In genomic region chr9:82957526-82958379, GRCh38 we compare ENCODE assay signal across 17 cellular contexts.
DNase-seq lines count a peak whose midpoint lies in the region; ATAC-seq and TF ChIP-seq lines count a peak whose summit lies in the region.
"Had no signal": no experiment of that assay in that cellular context is flagged by ENCODE, and none has a peak within 500 bp of the region (broad histone marks: within the 10 kb centered on the region; RNA-seq: fewer than 3 reads in every experiment).

No MANE protein-coding gene starts in this region.

- H3F3A ChIP-seq in GM23338 (replicated peaks; ENCODE audit: low read depth) (no peaks in the 10 kb centered on the region), neural progenitor cell (ENCODE audit: low read depth) (no peaks in the 10 kb centered on the region)

- TF ChIP-seq CTCF in GM23338 (conservative IDR thresholded peaks at IDR 0.05; ENCODE audit: low read depth in 2 of 2) (no peak), WTC11 (IDR thresholded peaks at IDR 0.05) (no peak), neural progenitor cell (IDR thresholded peaks at IDR 0.05) (no peak)
- no peak for TF ChIP-seq CTCF in CD4-positive, alpha-beta T cell (IDR thresholded peaks at IDR 0.05)

- DNase-seq in GM23338 (ENCODE audit: low spot score) (no peak), NCI-H1694 treated with DMSO at 0.1 percent for 48 hours (lab: John Stamatoyannopoulos, UW) (peak; percentile 61), WTC11 (ENCODE audit: low spot score) (no peak), neural progenitor cell (ENCODE audit: low spot score) (peak; percentile 29), C1 segment of cervical spinal cord (lab: John Stamatoyannopoulos, UW) (no peak), SHP77 (lab: John Stamatoyannopoulos, UW) (no peak)
- DNase-seq in CD4-positive, alpha-beta T cell = no peak
- DNase-seq: activated effector memory CD4-positive, alpha-beta T cell treated with anti-CD3 and anti-CD28 coated beads, Interleukin-2, amount 50 U/mL, for 16 hours; amniotic stem cell; foreskin keratinocyte; Kasumi-1; left ventricle myocardium superior; NCI-H2029 treated with DMSO at 0.1 percent for 48 hours; T-helper 2 cell had no signal

- POLR2A ChIA-PET in WTC11 (lab: Charles Lee) = interaction anchor here (0.7 kb wide), 1 partner anchor 850 kb away, joined by 4 read pairs; no protein-coding TSS in a partner anchor
- POLR2A ChIA-PET in CD4-positive, alpha-beta T cell (lab: Charles Lee) = no interaction called here

- CTCF ChIA-PET in WTC11 (lab: Charles Lee) = interaction anchor here (1.0 kb wide), 1 partner anchor 194 kb away, joined by 3 read pairs; no protein-coding TSS in a partner anchor
- CTCF ChIA-PET in CD4-positive, alpha-beta T cell (lab: Charles Lee) = no interaction called here

- H3K36me3 ChIP-seq in GM23338 (ENCODE audit: insufficient read depth) (no peaks in the 10 kb centered on the region), neural progenitor cell (no peaks in the 10 kb centered on the region)

- H3K9me2 ChIP-seq in GM23338 (ENCODE audit: insufficient read depth) = peaks cover 7% of the 10 kb centered on the region

- no peaks in the 10 kb centered on the region for H3K4me1 ChIP-seq in GM23338 (ENCODE audit: insufficient read depth)
- H3K4me1 ChIP-seq in neural progenitor cell = peaks cover 7% of the 10 kb centered on the region
- H3K4me1 ChIP-seq: foreskin keratinocyte had no signal

- H3K9me3 Mint-ChIP-seq in GM23338 (no peaks in the 10 kb centered on the region; the same call in 2 of the 3 replicates), WTC11 (peaks cover 11% of the 10 kb centered on the region), neural progenitor cell (peaks cover 4% of the 10 kb centered on the region)
- H3K9me3 Mint-ChIP-seq in CD4-positive, alpha-beta T cell = no peaks in the 10 kb centered on the region

- H3K27ac Mint-ChIP-seq in GM23338 (no peak overlapping the region), WTC11 (peak overlapping the region; percentile 48), neural progenitor cell (peak overlapping the region; percentile 64)
- no peak overlapping the region for H3K27ac Mint-ChIP-seq in CD4-positive, alpha-beta T cell

- H3K4me3 Mint-ChIP-seq in GM23338 (no peak overlapping the region), WTC11 (no peak overlapping the region), neural progenitor cell (no peak overlapping the region)
- H3K4me3 Mint-ChIP-seq in CD4-positive, alpha-beta T cell = no peak overlapping the region

- H3K36me3 Mint-ChIP-seq in GM23338 (ENCODE audit: low read depth) = no peaks in the 10 kb centered on the region
- peaks cover 7% of the 10 kb centered on the region for H3K36me3 Mint-ChIP-seq in WTC11
- no peaks in the 10 kb centered on the region for H3K36me3 Mint-ChIP-seq in neural progenitor cell
- H3K36me3 Mint-ChIP-seq in CD4-positive, alpha-beta T cell (ENCODE audit: low read depth) = no peaks in the 10 kb centered on the region

- H3K9me3 ChIP-seq in neural progenitor cell (ENCODE audit: low read depth) = no peaks in the 10 kb centered on the region
- no peaks in the 10 kb centered on the region for H3K9me3 ChIP-seq in CD4-positive, alpha-beta T cell (ENCODE audit: control insufficient read depth, low read length)

- H3K4me1 Mint-ChIP-seq in GM23338 (peaks cover 4% of the 10 kb centered on the region), WTC11 (peaks cover 24% of the 10 kb centered on the region), neural progenitor cell (peaks cover 25% of the 10 kb centered on the region)
- H3K4me1 Mint-ChIP-seq in CD4-positive, alpha-beta T cell (ENCODE audit: low read depth) = no peaks in the 10 kb centered on the region

- H3K4me3 ChIP-seq in GM23338 (no peak overlapping the region), neural progenitor cell (no peak overlapping the region)

- ATAC-seq in GM23338 (no peak), WTC11 (no peak), HG02840 (IDR thresholded peaks at IDR 0.05; ENCODE audit: low FRiP score, unreplicated experiment) (no peak)
- no peak for ATAC-seq in CD4-positive, alpha-beta T cell (ENCODE audit: poor library complexity)
- ATAC-seq: activated CD4-positive, CD25-positive, alpha-beta regulatory T cell treated with anti-CD3 and anti-CD28 coated beads, Interleukin-2, amount 50 U/mL, for 24 hours; foreskin keratinocyte; left ventricle myocardium superior; Right ventricle myocardium inferior had no signal

- H3K79me2 ChIP-seq in GM23338 (replicated peaks; ENCODE audit: insufficient read depth) (no peaks in the 10 kb centered on the region), neural progenitor cell (ENCODE audit: low read depth) (no peaks in the 10 kb centered on the region)

- H3K27ac ChIP-seq in GM23338 (ENCODE audit: low read depth) (no peak overlapping the region), neural progenitor cell (no peak overlapping the region)
- H3K27ac ChIP-seq in CD4-positive, alpha-beta T cell (ENCODE audit: low read depth, low read length) = no peak overlapping the region
- H3K27ac ChIP-seq: foreskin keratinocyte had no signal

- H3K27me3 ChIP-seq in GM23338 (ENCODE audit: insufficient read depth) = no peaks in the 10 kb centered on the region
- no peaks in the 10 kb centered on the region for H3K27me3 ChIP-seq in neural progenitor cell
- no peaks in the 10 kb centered on the region for H3K27me3 ChIP-seq in CD4-positive, alpha-beta T cell (ENCODE audit: control insufficient read depth, insufficient read depth, low read length)
- H3K27me3 ChIP-seq: foreskin keratinocyte had no signal

- H2AFZ ChIP-seq in GM23338 (peak overlapping the region; percentile 78), neural progenitor cell (replicated peaks) (no peak overlapping the region)

- H4K20me1 ChIP-seq in GM23338 (replicated peaks; ENCODE audit: insufficient read depth) = no peaks in the 10 kb centered on the region
- H4K20me1 ChIP-seq in neural progenitor cell (ENCODE audit: low read depth) = no peaks in the 10 kb centered on the region

- H3K4me2 ChIP-seq in GM23338 = no peak overlapping the region
- H3K4me2 ChIP-seq in neural progenitor cell = no peak overlapping the region

- H3K9ac ChIP-seq in neural progenitor cell = no peak overlapping the region

- H3K27me3 Mint-ChIP-seq in GM23338 (ENCODE audit: insufficient read depth, low read depth, poor library complexity) (peaks cover 1% of the 10 kb centered on the region), WTC11 (ENCODE audit: low read depth) (no peaks in the 10 kb centered on the region; the same call in 1 of the 2 replicates), neural progenitor cell (ENCODE audit: insufficient read depth, low read depth) (peaks cover 10% of the 10 kb centered on the region)
- no peaks in the 10 kb centered on the region for H3K27me3 Mint-ChIP-seq in CD4-positive, alpha-beta T cell

- intact Hi-C loops in CD4-positive, alpha-beta T cell (cut with DNase I, micrococcal nuclease) = no loop called here

TF ChIP-seq in WTC11, 78 proteins besides CTCF, POLR2A, EP300 and RAD21 (continues in another document):
- TF ChIP-seq ATF2 (CRISPR knock-in tag; IDR thresholded peaks at IDR 0.05; ENCODE audit: borderline replicate concordance, low read depth) (no peak), ZNF396 (CRISPR knock-in tag; IDR thresholded peaks at IDR 0.05; ENCODE audit: borderline replicate concordance) (no peak), NR2C2 (CRISPR knock-in tag; IDR thresholded peaks at IDR 0.05) (no peak), ATF3 (CRISPR knock-in tag; conservative IDR thresholded peaks at IDR 0.05) (no peak), FOXJ3 (CRISPR knock-in tag; IDR thresholded peaks at IDR 0.05; ENCODE audit: borderline replicate concordance) (no peak), ZNF532 (CRISPR knock-in tag; IDR thresholded peaks at IDR 0.05; ENCODE audit: borderline replicate concordance) (no peak)

Comparison
In these comparisons a context has a peak if more than half of its experiments do, and no peak if none do; other contexts are left out.
1. DNase-seq: peak in NCI-H1694 treated with DMSO at 0.1 percent for 48 hours (single experiment) and neural progenitor cell (single experiment); none in GM23338 (single experiment), WTC11 (single experiment), C1 segment of cervical spinal cord (0 of 14), CD4-positive, alpha-beta T cell (0 of 10) and SHP77 (0 of 2).
2. H3K27ac Mint-ChIP-seq: peak in WTC11 (single experiment) and neural progenitor cell (single experiment); none in GM23338 (single experiment) and CD4-positive, alpha-beta T cell (single experiment).